In the genomic region with DNA sequence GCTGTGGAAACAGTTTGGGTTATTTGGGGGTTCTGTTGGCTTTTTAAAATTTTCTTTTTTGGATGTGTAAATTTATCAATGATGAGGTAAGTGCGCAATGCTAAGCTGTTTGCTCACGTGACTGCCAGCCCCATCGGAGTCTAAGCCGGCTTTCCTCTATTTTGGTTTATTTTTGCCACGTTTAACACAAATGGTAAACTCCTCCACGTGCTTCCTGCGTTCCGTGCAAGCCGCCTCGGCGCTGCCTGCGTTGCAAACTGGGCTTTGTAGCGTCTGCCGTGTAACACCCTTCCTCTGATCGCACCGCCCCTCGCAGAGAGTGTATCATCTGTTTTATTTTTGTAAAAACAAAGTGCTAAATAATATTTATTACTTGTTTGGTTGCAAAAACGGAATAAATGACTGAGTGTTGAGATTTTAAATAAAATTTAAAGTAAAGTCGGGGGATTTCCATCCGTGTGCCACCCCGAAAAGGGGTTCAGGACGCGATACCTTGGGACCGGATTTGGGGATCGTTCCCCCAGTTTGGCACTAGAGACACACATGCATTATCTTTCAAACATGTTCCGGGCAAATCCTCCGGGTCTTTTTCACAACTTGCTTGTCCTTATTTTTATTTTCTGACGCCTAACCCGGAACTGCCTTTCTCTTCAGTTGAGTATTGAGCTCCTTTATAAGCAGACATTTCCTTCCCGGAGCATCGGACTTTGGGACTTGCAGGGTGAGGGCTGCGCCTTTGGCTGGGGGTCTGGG, we compare ENCODE assay signal across 12 cellular contexts. TPM values are rescaled to one million over a fixed set of nuclear protein-coding genes. Genes with fewer than 3 reads are reported as not detected.
DNase-seq lines count a peak whose midpoint lies in the region; ATAC-seq and TF ChIP-seq lines count a peak whose summit lies in the region.
"Had no signal": no experiment of that assay in that cellular context is flagged by ENCODE, and none has a peak within 500 bp of the region (broad histone marks: within the 10 kb centered on the region; RNA-seq: fewer than 3 reads in every experiment).

No MANE protein-coding gene starts in this region.

- H3K4me3 Mint-ChIP-seq in T-helper 1 cell treated with Interleukin-12 subunit alpha and Interleukin-12 subunit beta and Interleukin-4 antibody, amounts not matched to agents 30 μg/mL and 1 μg/mL, for 36 hours: no peak overlapping the region

- no peaks in the 10 kb centered on the region for H4K20me1 ChIP-seq in smooth muscle cell (ENCODE audit: low read depth)

- no peak for TF ChIP-seq EP300 in transverse colon (IDR thresholded peaks at IDR 0.05; ENCODE audit: low read depth)

- no peaks in the 10 kb centered on the region for H3K36me3 ChIP-seq in smooth muscle cell (ENCODE audit: low read depth)
- H3K36me3 ChIP-seq in transverse colon: no peaks in the 10 kb centered on the region

- H3K4me1 ChIP-seq in smooth muscle cell (ENCODE audit: low read depth) (peaks cover 2% of the 10 kb centered on the region), transverse colon (peaks cover 0 to 40% (median 14%) of the 10 kb centered on the region in 4 donors)

- TF ChIP-seq POLR2A in transverse colon (IDR thresholded peaks at IDR 0.05): no peak

- TF ChIP-seq CTCF in dorsolateral prefrontal cortex (IDR thresholded peaks at IDR 0.05 in 54 of 56, conservative IDR thresholded peaks at IDR 0.05 in 2 of 56; ENCODE audit: low read depth in 1 of 56, partially characterized antibody in 56 of 56): no peak
- no peak for TF ChIP-seq CTCF in smooth muscle cell (IDR thresholded peaks at IDR 0.05; ENCODE audit: borderline replicate concordance, insufficient read depth, poor library complexity, severe bottlenecking)
- TF ChIP-seq CTCF in transverse colon (IDR thresholded peaks at IDR 0.05): no peak

- H3K27ac ChIP-seq in dorsolateral prefrontal cortex: peak overlapping the region in 56 of 59 donors; percentile 19 to 93 (median 84)
- no peak overlapping the region for H3K27ac ChIP-seq in smooth muscle cell (ENCODE audit: low read depth)
- no peak overlapping the region for H3K27ac ChIP-seq in transverse colon

- peak overlapping the region; percentile 45 for H3K27ac Mint-ChIP-seq in T-helper 1 cell treated with Interleukin-12 subunit alpha and Interleukin-12 subunit beta and Interleukin-4 antibody, amounts not matched to agents 30 μg/mL and 1 μg/mL, for 36 hours

- H3K4me3 ChIP-seq in dorsolateral prefrontal cortex: peak overlapping the region; percentile 11 to 82 (median 61)
- H3K4me3 ChIP-seq in smooth muscle cell: no peak overlapping the region
- no peak overlapping the region for H3K4me3 ChIP-seq in transverse colon

- no peaks in the 10 kb centered on the region for H3K9me3 Mint-ChIP-seq in T-helper 1 cell treated with Interleukin-12 subunit alpha and Interleukin-12 subunit beta and Interleukin-4 antibody, amounts not matched to agents 30 μg/mL and 1 μg/mL, for 36 hours

- ATAC-seq in HG03196 (IDR thresholded peaks at IDR 0.05; ENCODE audit: unreplicated experiment) (no peak), HG03565 (IDR thresholded peaks at IDR 0.05; ENCODE audit: unreplicated experiment) (no peak), GM19328 (IDR thresholded peaks at IDR 0.05; ENCODE audit: unreplicated experiment) (no peak)

- peaks cover 4% of the 10 kb centered on the region for H3K36me3 Mint-ChIP-seq in T-helper 1 cell treated with Interleukin-12 subunit alpha and Interleukin-12 subunit beta and Interleukin-4 antibody, amounts not matched to agents 30 μg/mL and 1 μg/mL, for 36 hours (ENCODE audit: low read depth)

- H3K27me3 ChIP-seq in dorsolateral prefrontal cortex: peaks cover 0 to 100% (median 90%) of the 10 kb centered on the region in 45 donors
- H3K27me3 ChIP-seq in smooth muscle cell (ENCODE audit: low read depth): peaks cover 100% of the 10 kb centered on the region
- H3K27me3 ChIP-seq in transverse colon: peaks cover 100% of the 10 kb centered on the region

- 8% methylated on average over 32 of the region's 32 CpGs for WGBS in smooth muscle cell (ENCODE audit: low lambda C conversion rate)
- 2 to 9% methylated on average over 31 to 32 of the region's 32 CpGs for WGBS in transverse colon (ENCODE audit: low coverage in 1 of 2), 2 donors

- H3K9ac ChIP-seq in smooth muscle cell (ENCODE audit: low read depth): no peak overlapping the region

- intact Hi-C loops in dorsolateral prefrontal cortex (cut with DNase I): loop anchor here (5.0 to 10.0 kb wide), 4 partner anchors 52 to 194 kb away; no protein-coding TSS in a partner anchor
- intact Hi-C loops in transverse colon (cut with DNase I; ENCODE audit: low total_unique reads): no loop called here

- peak; percentile 14 for DNase-seq in ELF-1 (ENCODE audit: low read depth, low spot score)
- peak in 1 of 10 donors; percentile 52 for DNase-seq in dorsolateral prefrontal cortex
- DNase-seq in smooth muscle cell (lab: John Stamatoyannopoulos, UW; ENCODE audit: unreplicated experiment): no peak
- no peak for DNase-seq in transverse colon
- DNase-seq: mesenchymal stem cell, NCI-H2029 had no signal

- H3K79me2 ChIP-seq in smooth muscle cell (ENCODE audit: low read depth): no peaks in the 10 kb centered on the region

- peak overlapping the region; percentile 20 for H3K4me2 ChIP-seq in smooth muscle cell

- in situ Hi-C loops in transverse colon (cut with MboI; ENCODE audit: low pct_ligation_motif_present in 1 of 4, low pct_unique_long_range_greater_than_20kb in 1 of 4, low sequenced_read_pairs in 3 of 4): no loop called here

- H2AFZ ChIP-seq in smooth muscle cell (ENCODE audit: low read depth): no peak overlapping the region

- no peaks in the 10 kb centered on the region for H3F3A ChIP-seq in smooth muscle cell (ENCODE audit: low read depth)

- peaks cover 71% of the 10 kb centered on the region for H3K27me3 Mint-ChIP-seq in T-helper 1 cell treated with Interleukin-12 subunit alpha and Interleukin-12 subunit beta and Interleukin-4 antibody, amounts not matched to agents 30 μg/mL and 1 μg/mL, for 36 hours (ENCODE audit: low read depth)

- peaks cover 6% of the 10 kb centered on the region for H3K4me1 Mint-ChIP-seq in T-helper 1 cell treated with Interleukin-12 subunit alpha and Interleukin-12 subunit beta and Interleukin-4 antibody, amounts not matched to agents 30 μg/mL and 1 μg/mL, for 36 hours (ENCODE audit: low read depth)

- H3K9me3 ChIP-seq in smooth muscle cell (replicated peaks; ENCODE audit: low read depth) (no peaks in the 10 kb centered on the region), transverse colon (no peaks in the 10 kb centered on the region)

RNA-seq across cellular contexts. Expression of gene OLIG2, which starts 3.2 kb away (rescaled TPM):
- total RNA-seq in dorsolateral prefrontal cortex (100 to 1,000 TPM in 2 of 120 experiments, 10 to 100 TPM in 118; 13.9 to 165 (median 45.4) TPM), smooth muscle cell (not detected in 2 replicates), transverse colon (not detected)
- polyA plus RNA-seq in smooth muscle cell: not detected in 2 replicates
- total RNA-seq: T-helper 2 cell treated with Interferon-gamma antibody and Interleukin-4, amounts not matched to agents 100 ng/mL and 5 ng/mL, for 36 hours had no signal

RNA-seq across cellular contexts. Expression of gene OLIG1, which starts 41.0 kb away (rescaled TPM):
- 100 to 1,000 TPM in 77 of 120 experiments, 10 to 100 TPM in 43; 30.7 to 365 (median 119) TPM for total RNA-seq in dorsolateral prefrontal cortex
- not detected in 2 replicates for total RNA-seq in smooth muscle cell
- polyA plus RNA-seq in smooth muscle cell: not detected in 2 replicates
- total RNA-seq in transverse colon: not detected
- total RNA-seq: astrocyte; T-helper 2 cell treated with Interferon-gamma antibody and Interleukin-4, amounts not matched to agents 100 ng/mL and 5 ng/mL, for 36 hours had no signal

Comparison
In these comparisons a context has a peak if more than half of its experiments do, and no peak if none do; other contexts are left out.
1. H3K27ac ChIP-seq: peak in dorsolateral prefrontal cortex (56 of 59); none in smooth muscle cell (single experiment) and transverse colon (0 of 4).
2. H3K4me3 ChIP-seq: peak in dorsolateral prefrontal cortex (59 of 59); none in smooth muscle cell (single experiment) and transverse colon (0 of 4).
3. RNA of gene OLIG2, which starts 3.2 kb away (total RNA-seq): 13.9 to 165 TPM in dorsolateral prefrontal cortex; not detected in smooth muscle cell and not detected in transverse colon; every median in the first group is over 10 times any median in the second.
4. RNA of gene OLIG1, which starts 41.0 kb away (total RNA-seq): 30.7 to 365 TPM in dorsolateral prefrontal cortex; not detected in smooth muscle cell and not detected in transverse colon; every median in the first group is over 10 times any median in the second.